ENCODE assay signal across 1 cellular context in the genomic region with DNA sequence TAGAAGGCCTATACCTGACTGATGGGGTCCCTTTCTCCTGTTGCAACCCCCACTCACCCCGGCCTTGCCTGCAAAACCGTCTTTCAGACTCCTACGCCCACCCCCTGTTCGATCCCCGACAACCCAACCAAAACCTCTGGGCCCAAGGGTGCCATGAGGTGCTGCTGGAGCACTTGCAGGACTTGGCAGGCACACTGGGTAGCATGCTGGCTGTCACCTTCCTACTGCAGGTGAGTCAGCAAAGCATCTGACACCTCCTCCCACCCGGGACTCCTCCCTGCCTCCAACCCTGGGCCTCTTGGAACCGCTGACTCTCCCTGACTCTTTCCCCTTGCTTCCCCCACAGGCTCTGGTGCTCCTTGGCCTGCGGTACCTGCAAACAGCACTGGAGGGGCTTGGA.
TF ChIP-seq lines count a peak whose summit lies in the region.

No MANE protein-coding gene starts in this region.

TF ChIP-seq in GM23338, 12 proteins besides CTCF, POLR2A, EP300 and RAD21:
- TF ChIP-seq, protein P1, sequence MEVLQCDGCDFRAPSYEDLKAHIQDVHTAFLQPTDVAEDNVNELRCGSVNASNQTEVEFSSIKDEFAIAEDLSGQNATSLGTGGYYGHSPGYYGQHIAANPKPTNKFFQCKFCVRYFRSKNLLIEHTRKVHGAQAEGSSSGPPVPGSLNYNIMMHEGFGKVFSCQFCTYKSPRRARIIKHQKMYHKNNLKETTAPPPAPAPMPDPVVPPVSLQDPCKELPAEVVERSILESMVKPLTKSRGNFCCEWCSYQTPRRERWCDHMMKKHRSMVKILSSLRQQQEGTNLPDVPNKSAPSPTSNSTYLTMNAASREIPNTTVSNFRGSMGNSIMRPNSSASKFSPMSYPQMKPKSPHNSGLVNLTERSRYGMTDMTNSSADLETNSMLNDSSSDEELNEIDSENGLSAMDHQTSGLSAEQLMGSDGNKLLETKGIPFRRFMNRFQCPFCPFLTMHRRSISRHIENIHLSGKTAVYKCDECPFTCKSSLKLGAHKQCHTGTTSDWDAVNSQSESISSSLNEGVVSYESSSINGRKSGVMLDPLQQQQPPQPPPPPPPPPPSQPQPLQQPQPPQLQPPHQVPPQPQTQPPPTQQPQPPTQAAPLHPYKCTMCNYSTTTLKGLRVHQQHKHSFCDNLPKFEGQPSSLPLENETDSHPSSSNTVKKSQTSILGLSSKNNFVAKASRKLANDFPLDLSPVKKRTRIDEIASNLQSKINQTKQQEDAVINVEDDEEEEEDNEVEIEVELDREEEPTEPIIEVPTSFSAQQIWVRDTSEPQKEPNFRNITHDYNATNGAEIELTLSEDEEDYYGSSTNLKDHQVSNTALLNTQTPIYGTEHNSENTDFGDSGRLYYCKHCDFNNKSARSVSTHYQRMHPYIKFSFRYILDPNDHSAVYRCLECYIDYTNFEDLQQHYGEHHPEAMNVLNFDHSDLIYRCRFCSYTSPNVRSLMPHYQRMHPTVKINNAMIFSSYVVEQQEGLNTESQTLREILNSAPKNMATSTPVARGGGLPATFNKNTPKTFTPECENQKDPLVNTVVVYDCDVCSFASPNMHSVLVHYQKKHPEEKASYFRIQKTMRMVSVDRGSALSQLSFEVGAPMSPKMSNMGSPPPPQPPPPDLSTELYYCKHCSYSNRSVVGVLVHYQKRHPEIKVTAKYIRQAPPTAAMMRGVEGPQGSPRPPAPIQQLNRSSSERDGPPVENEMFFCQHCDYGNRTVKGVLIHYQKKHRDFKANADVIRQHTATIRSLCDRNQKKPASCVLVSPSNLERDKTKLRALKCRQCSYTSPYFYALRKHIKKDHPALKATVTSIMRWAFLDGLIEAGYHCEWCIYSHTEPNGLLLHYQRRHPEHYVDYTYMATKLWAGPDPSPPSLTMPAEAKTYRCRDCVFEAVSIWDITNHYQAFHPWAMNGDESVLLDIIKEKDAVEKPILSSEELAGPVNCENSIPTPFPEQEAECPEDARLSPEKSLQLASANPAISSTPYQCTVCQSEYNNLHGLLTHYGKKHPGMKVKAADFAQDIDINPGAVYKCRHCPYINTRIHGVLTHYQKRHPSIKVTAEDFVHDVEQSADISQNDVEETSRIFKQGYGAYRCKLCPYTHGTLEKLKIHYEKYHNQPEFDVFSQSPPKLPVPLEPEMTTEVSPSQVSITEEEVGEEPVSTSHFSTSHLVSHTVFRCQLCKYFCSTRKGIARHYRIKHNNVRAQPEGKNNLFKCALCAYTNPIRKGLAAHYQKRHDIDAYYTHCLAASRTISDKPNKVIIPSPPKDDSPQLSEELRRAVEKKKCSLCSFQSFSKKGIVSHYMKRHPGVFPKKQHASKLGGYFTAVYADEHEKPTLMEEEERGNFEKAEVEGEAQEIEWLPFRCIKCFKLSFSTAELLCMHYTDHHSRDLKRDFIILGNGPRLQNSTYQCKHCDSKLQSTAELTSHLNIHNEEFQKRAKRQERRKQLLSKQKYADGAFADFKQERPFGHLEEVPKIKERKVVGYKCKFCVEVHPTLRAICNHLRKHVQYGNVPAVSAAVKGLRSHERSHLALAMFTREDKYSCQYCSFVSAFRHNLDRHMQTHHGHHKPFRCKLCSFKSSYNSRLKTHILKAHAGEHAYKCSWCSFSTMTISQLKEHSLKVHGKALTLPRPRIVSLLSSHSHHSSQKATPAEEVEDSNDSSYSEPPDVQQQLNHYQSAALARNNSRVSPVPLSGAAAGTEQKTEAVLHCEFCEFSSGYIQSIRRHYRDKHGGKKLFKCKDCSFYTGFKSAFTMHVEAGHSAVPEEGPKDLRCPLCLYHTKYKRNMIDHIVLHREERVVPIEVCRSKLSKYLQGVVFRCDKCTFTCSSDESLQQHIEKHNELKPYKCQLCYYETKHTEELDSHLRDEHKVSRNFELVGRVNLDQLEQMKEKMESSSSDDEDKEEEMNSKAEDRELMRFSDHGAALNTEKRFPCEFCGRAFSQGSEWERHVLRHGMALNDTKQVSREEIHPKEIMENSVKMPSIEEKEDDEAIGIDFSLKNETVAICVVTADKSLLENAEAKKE (CRISPR knock-in tag; IDR thresholded peaks at IDR 0.05), result no peak
TF ChIP-seq in GM23338: peak in this region for 0.
